Comparison of ENCODE assay signal across 27 cellular contexts in genomic region chr6:29830409-29830808, GRCh38. TPM values are rescaled to one million over a fixed set of nuclear protein-coding genes. Genes with fewer than 3 reads are reported as not detected.
A peak's percentile ranks its signal among the peaks of the same experiment; 100 is the strongest.
DNase-seq lines count a peak whose midpoint lies in the region; ATAC-seq and TF ChIP-seq lines count a peak whose summit lies in the region.
"Had no signal": no experiment of that assay in that cellular context is flagged by ENCODE, and none has a peak within 500 bp of the region (broad histone marks: within the 10 kb centered on the region; RNA-seq: fewer than 3 reads in every experiment).

No MANE protein-coding gene starts in this region.

- DNase-seq in NCI-H146 (lab: John Stamatoyannopoulos, UW) (peak; percentile 19), NCI-H146 treated with DMSO at 0.1 percent for 48 hours (lab: John Stamatoyannopoulos, UW; ENCODE audit: unreplicated experiment) (no peak), endodermal cell (peak; percentile 64), neuronal stem cell (ENCODE audit: low spot score) (no peak)
- DNase-seq: AML-193; CD4-positive, alpha-beta memory T cell; CD8-positive, alpha-beta memory T cell; COR-L47; DMS 273 treated with DMSO at 0.1 percent for 48 hours; DMS153; DMS53; DMS79; DND-41; EL; GDM1 had no signal

- no peak overlapping the region for H3K14ac ChIP-seq in neuronal stem cell (ENCODE audit: low read length)

- H3K4me2 ChIP-seq in neuronal stem cell (ENCODE audit: insufficient read depth, low read length, poor library complexity, severe bottlenecking) = no peak overlapping the region
- H3K4me2 ChIP-seq: A549; BLaER1 treated with 17β-estradiol and CSF1 and Interleukin-3, amounts not matched to agents 10 nM and 100 nM had no signal

- H3K27me3 Mint-ChIP-seq in endodermal cell (ENCODE audit: insufficient read depth) = peaks cover 88% of the 10 kb centered on the region

- no peaks in the 10 kb centered on the region for H3K36me3 ChIP-seq in endodermal cell (ENCODE audit: control insufficient read depth, insufficient read depth, low read length)
- H3K36me3 ChIP-seq in neuronal stem cell (replicated peaks in 1 of 2; ENCODE audit: control insufficient read depth in 2 of 2, insufficient read depth in 2 of 2, low read length in 2 of 2) = no peaks in the 10 kb centered on the region
- H3K36me3 ChIP-seq: BLaER1 treated with 17β-estradiol and CSF1 and Interleukin-3, amounts not matched to agents 10 nM and 100 nM had no signal

- no peak overlapping the region for H2BK12ac ChIP-seq in neuronal stem cell (ENCODE audit: low read length)

- H3K9me3 Mint-ChIP-seq in endodermal cell = no peaks in the 10 kb centered on the region

- H3K18ac ChIP-seq in neuronal stem cell (ENCODE audit: low read length) = no peak overlapping the region

- H3K9me3 ChIP-seq in endodermal cell (ENCODE audit: control insufficient read depth, low read length) (no peaks in the 10 kb centered on the region), neuronal stem cell (replicated peaks in 1 of 2; ENCODE audit: control insufficient read depth in 2 of 2, insufficient read depth in 1 of 2, low read depth in 1 of 2, low read length in 2 of 2) (peaks cover 0 to 3% of the 10 kb centered on the region in 2 donors)
- H3K9me3 ChIP-seq: A549 had no signal

- TF ChIP-seq CTCF in endodermal cell (conservative IDR thresholded peaks at IDR 0.05) = no peak

- H2BK5ac ChIP-seq in neuronal stem cell (ENCODE audit: low read length) = peak overlapping the region; percentile 16

- 63 to 76% methylated on average over 2 of the region's 2 CpGs for WGBS in endodermal cell (ENCODE audit: insufficient coverage in 1 of 2, insufficient read length in 1 of 2), 2 experiments
- WGBS in neuronal stem cell (ENCODE audit: extremely low coverage in 2 of 2, insufficient read length in 2 of 2, insufficient replicate concordance in 1 of 2), 2 donors = no CpG with 5 or more reads among the region's 2 CpGs

- no peak overlapping the region for H3K4me3 Mint-ChIP-seq in endodermal cell

- no peaks in the 10 kb centered on the region for H3K36me3 Mint-ChIP-seq in endodermal cell (ENCODE audit: low read depth)
- H3K36me3 Mint-ChIP-seq: CD4-positive, alpha-beta memory T cell had no signal

- no peaks in the 10 kb centered on the region for H3K4me1 ChIP-seq in endodermal cell (ENCODE audit: control insufficient read depth, insufficient read depth, low read length)
- H3K4me1 ChIP-seq in neuronal stem cell (ENCODE audit: control insufficient read depth in 2 of 2, insufficient read depth in 1 of 2, low read depth in 1 of 2, low read length in 2 of 2) = peaks cover 0 to 4% of the 10 kb centered on the region in 2 donors
- H3K4me1 ChIP-seq: A549; BLaER1 treated with 17β-estradiol and CSF1 and Interleukin-3, amounts not matched to agents 10 nM and 100 nM had no signal

- H3K4ac ChIP-seq in neuronal stem cell (ENCODE audit: low read length) = no peak overlapping the region

- no peaks in the 10 kb centered on the region for H3K79me1 ChIP-seq in neuronal stem cell (ENCODE audit: low read depth, low read length)

- ATAC-seq in HG02642 (IDR thresholded peaks at IDR 0.05; ENCODE audit: poor library complexity, unreplicated experiment) (no peak), GM21786 (IDR thresholded peaks at IDR 0.05; ENCODE audit: unreplicated experiment) (no peak)
- ATAC-seq: A549, GM12878 had no signal

- no peak overlapping the region for H2AFZ ChIP-seq in neuronal stem cell (ENCODE audit: low read length)

- no peak overlapping the region for H2AK5ac ChIP-seq in neuronal stem cell (ENCODE audit: low read depth, low read length)

- H3K9ac ChIP-seq in endodermal cell (ENCODE audit: extremely low read depth, low read length, poor library complexity, severe bottlenecking) (no peak overlapping the region), neuronal stem cell (ENCODE audit: low read depth, low read length, poor library complexity) (no peak overlapping the region)
- H3K9ac ChIP-seq: BLaER1 treated with 17β-estradiol and CSF1 and Interleukin-3, amounts not matched to agents 10 nM and 100 nM had no signal

- no peak overlapping the region for H3K27ac ChIP-seq in endodermal cell (ENCODE audit: low read depth, low read length)
- no peak overlapping the region for H3K27ac ChIP-seq in neuronal stem cell (replicated peaks; ENCODE audit: low read length)
- H3K27ac ChIP-seq: 22Rv1; A549; BLaER1 treated with 17β-estradiol and CSF1 and Interleukin-3, amounts not matched to agents 10 nM and 100 nM; C4-2B had no signal

- H3K27me3 ChIP-seq in endodermal cell (ENCODE audit: control insufficient read depth, insufficient read depth, low read length, poor library complexity, severe bottlenecking) = peaks cover 70% of the 10 kb centered on the region
- H3K27me3 ChIP-seq in neuronal stem cell (ENCODE audit: control insufficient read depth in 3 of 3, insufficient read depth in 3 of 3, low read depth in 1 of 3, low read length in 3 of 3) = peaks cover 7 to 65% (median 36%) of the 10 kb centered on the region in 3 experiments

- no peak overlapping the region for H3K27ac Mint-ChIP-seq in endodermal cell
- H3K27ac Mint-ChIP-seq: B cell; CD4-positive, alpha-beta memory T cell had no signal

- no peak overlapping the region for H4K8ac ChIP-seq in neuronal stem cell (ENCODE audit: low read depth, low read length)

- H4K91ac ChIP-seq in neuronal stem cell (ENCODE audit: low read depth, low read length, poor library complexity) = no peak overlapping the region

- no peak overlapping the region for H3K23ac ChIP-seq in neuronal stem cell (ENCODE audit: low read depth, low read length, poor library complexity)

- no peak overlapping the region for H2BK15ac ChIP-seq in neuronal stem cell (ENCODE audit: low read length)

- no peaks in the 10 kb centered on the region for H3K4me1 Mint-ChIP-seq in endodermal cell

- H3K4me3 ChIP-seq in endodermal cell (ENCODE audit: low read length) (no peak overlapping the region), neuronal stem cell (ENCODE audit: low read length in 2 of 2) (no peak overlapping the region)
- H3K4me3 ChIP-seq: A549; BLaER1 treated with 17β-estradiol and CSF1 and Interleukin-3, amounts not matched to agents 10 nM and 100 nM; GM12878 had no signal

- no peak overlapping the region for H2BK120ac ChIP-seq in neuronal stem cell (ENCODE audit: low read depth, low read length)

RNA-seq across cellular contexts. Expression of gene HLA-G, which starts 2.8 kb away (rescaled TPM):
- 1 to 10 TPM in 1 of 2 donors, under 1 TPM in 1; 0.58 to 1.1 TPM for total RNA-seq in endodermal cell
- polyA plus RNA-seq in endodermal cell (2013, experiment 1 of 2) = not detected
- polyA plus RNA-seq in endodermal cell (2013, experiment 2 of 2) = not detected
- not detected for polyA plus RNA-seq in neuronal stem cell (2013, experiment 1 of 2)
- not detected for polyA plus RNA-seq in neuronal stem cell (2013, experiment 2 of 2)
- total RNA-seq: A172, Daoy, G401 had no signal
- polyA plus RNA-seq: BJ had no signal

Comparison
In these comparisons a context has a peak if more than half of its experiments do, and no peak if none do; other contexts are left out.
1. DNase-seq: peak in NCI-H146 (single experiment) and endodermal cell (single experiment); none in NCI-H146 treated with DMSO at 0.1 percent for 48 hours (single experiment) and neuronal stem cell (single experiment).